ENCODE assay signal across 33 cellular contexts in the genomic region with DNA sequence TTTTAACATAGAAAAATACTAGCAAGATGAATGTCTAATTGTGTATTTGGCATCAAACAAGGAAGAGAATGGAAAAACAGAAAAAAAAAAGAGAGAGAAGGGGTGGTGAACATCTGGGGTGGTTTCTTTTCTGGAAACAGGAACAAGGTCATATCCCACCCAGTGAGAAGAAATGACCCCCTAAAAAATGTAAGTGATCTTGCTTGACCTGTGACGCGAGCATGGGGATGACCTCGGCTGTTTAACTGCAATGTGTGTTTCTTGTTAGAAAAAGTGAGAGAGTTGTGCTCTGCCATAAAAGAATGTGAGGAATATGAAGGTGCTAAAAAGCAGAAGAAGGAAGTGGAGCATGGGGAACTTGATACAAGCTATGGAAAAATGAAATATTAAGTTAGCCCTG.
"Had no signal": no experiment of that assay in that cellular context is flagged by ENCODE, and none has a peak within 500 bp of the region (broad histone marks: within the 10 kb centered on the region; RNA-seq: fewer than 3 reads in every experiment).

No MANE protein-coding gene starts in this region.

- H3K9me3 ChIP-seq: adrenal gland, body of pancreas, colonic mucosa, heart left ventricle had no signal

- H3K36me3 Mint-ChIP-seq: activated CD4-positive, alpha-beta memory T cell treated with anti-CD3 and anti-CD28 coated beads for 36 hours; activated CD8-positive, alpha-beta memory T cell treated with anti-CD3 and anti-CD28 coated beads, Interleukin-2, amount 10 ng/mL, durations not matched to agents 7 days and 5 days; activated naive CD4-positive, alpha-beta T cell treated with anti-CD3 and anti-CD28 coated beads, Interleukin-2, amount 50 U/mL, for 24 hours; activated naive CD8-positive, alpha-beta T cell treated with anti-CD3 and anti-CD28 coated beads for 36 hours had no signal

- H3K27me3 ChIP-seq: adrenal gland, body of pancreas, colonic mucosa, heart left ventricle had no signal

- H3K36me3 ChIP-seq: adrenal gland, colonic mucosa, heart left ventricle, WERI-Rb-1 had no signal

- H3K27me3 Mint-ChIP-seq: activated B cell treated with CpG ODN at 0.5 μM for 24 hours; activated CD4-positive, alpha-beta memory T cell treated with anti-CD3 and anti-CD28 coated beads for 36 hours; activated CD4-positive, alpha-beta T cell treated with anti-CD3 and anti-CD28 coated beads for 36 hours; activated CD4-positive, alpha-beta T cell treated with anti-CD3 and anti-CD28 coated beads, Interleukin-2, amount 10 ng/mL, durations not matched to agents 24 days and 14 days; activated CD8-positive, alpha-beta memory T cell treated with anti-CD3 and anti-CD28 coated beads, Interleukin-2, amount 10 ng/mL, durations not matched to agents 7 days and 5 days; activated naive CD4-positive, alpha-beta T cell treated with anti-CD3 and anti-CD28 coated beads, Interleukin-2, amount 50 U/mL, for 24 hours; activated naive CD8-positive, alpha-beta T cell treated with anti-CD3 and anti-CD28 coated beads for 36 hours; activated naive CD8-positive, alpha-beta T cell treated with anti-CD3 and anti-CD28 coated beads, Interleukin-2, amount 50 U/mL, for 24 hours; T-helper 17 cell had no signal

- DNase-seq: activated B cell treated with CpG ODN at 0.5 μM for 24 hours; activated CD4-positive, alpha-beta memory T cell treated with anti-CD3 and anti-CD28 coated beads for 36 hours; activated CD4-positive, alpha-beta T cell treated with anti-CD3 and anti-CD28 coated beads for 36 hours; activated CD4-positive, alpha-beta T cell treated with anti-CD3 and anti-CD28 coated beads, Interleukin-2, amount 10 ng/mL, durations not matched to agents 24 days and 14 days; activated CD4-positive, CD25-positive, alpha-beta regulatory T cell treated with anti-CD3 and anti-CD28 coated beads, Interleukin-2, amount 50 U/mL, for 72 hours; activated CD8-positive, alpha-beta memory T cell treated with anti-CD3 and anti-CD28 coated beads, Interleukin-2, amount 10 ng/mL, durations not matched to agents 7 days and 5 days; activated CD8-positive, alpha-beta memory T cell treated with anti-CD3 and anti-CD28 coated beads, Interleukin-2, amount 50 U/mL, for 4 hours; activated CD8-positive, alpha-beta T cell treated with anti-CD3 and anti-CD28 coated beads, Interleukin-2, amount 10 ng/mL, durations not matched to agents 7 days and 5 days; activated effector memory CD4-positive, alpha-beta T cell treated with anti-CD3 and anti-CD28 coated beads, Interleukin-2, amount 50 U/mL, for 16 hours; activated naive CD4-positive, alpha-beta T cell treated with anti-CD3 and anti-CD28 coated beads for 36 hours; activated naive CD8-positive, alpha-beta T cell treated with anti-CD3 and anti-CD28 coated beads for 36 hours; activated naive CD8-positive, alpha-beta T cell treated with anti-CD3 and anti-CD28 coated beads, Interleukin-2, amount 50 U/mL, for 24 hours; activated T-cell treated with anti-CD3 and anti-CD28 coated beads, Interleukin-2, amount 50 U/mL, for 1 hour; activated T-cell treated with anti-CD3 and anti-CD28 coated beads, Interleukin-2, amount 50 U/mL, for 48 hours; adrenal gland; amygdala; aorta; body of pancreas; caudate nucleus; colonic mucosa; effector CD8-positive, alpha-beta T cell; foreskin fibroblast; glutamatergic neuron; heart left ventricle; T-helper 1 cell; T-helper 17 cell; T1000; WERI-Rb-1 had no signal

- H3K4me1 Mint-ChIP-seq: activated B cell treated with CpG ODN at 0.5 μM for 24 hours; activated CD4-positive, alpha-beta T cell treated with anti-CD3 and anti-CD28 coated beads for 36 hours; activated CD4-positive, alpha-beta T cell treated with anti-CD3 and anti-CD28 coated beads, Interleukin-2, amount 10 ng/mL, durations not matched to agents 24 days and 14 days; activated CD8-positive, alpha-beta memory T cell treated with anti-CD3 and anti-CD28 coated beads, Interleukin-2, amount 10 ng/mL, durations not matched to agents 7 days and 5 days; activated naive CD4-positive, alpha-beta T cell treated with anti-CD3 and anti-CD28 coated beads, Interleukin-2, amount 50 U/mL, for 24 hours; activated naive CD8-positive, alpha-beta T cell treated with anti-CD3 and anti-CD28 coated beads for 36 hours; activated naive CD8-positive, alpha-beta T cell treated with anti-CD3 and anti-CD28 coated beads, Interleukin-2, amount 50 U/mL, for 24 hours; T-helper 17 cell had no signal

- H3K27ac ChIP-seq: adrenal gland, body of pancreas, colonic mucosa, heart left ventricle, WERI-Rb-1 had no signal

- H3K4me3 Mint-ChIP-seq: activated B cell treated with CpG ODN at 0.5 μM for 24 hours; activated CD4-positive, alpha-beta memory T cell treated with anti-CD3 and anti-CD28 coated beads for 36 hours; activated CD4-positive, alpha-beta T cell treated with anti-CD3 and anti-CD28 coated beads for 36 hours; activated CD4-positive, alpha-beta T cell treated with anti-CD3 and anti-CD28 coated beads, Interleukin-2, amount 10 ng/mL, durations not matched to agents 24 days and 14 days; activated CD8-positive, alpha-beta memory T cell treated with anti-CD3 and anti-CD28 coated beads, Interleukin-2, amount 10 ng/mL, durations not matched to agents 7 days and 5 days; activated CD8-positive, alpha-beta T cell treated with anti-CD3 and anti-CD28 coated beads, Interleukin-2, amount 10 ng/mL, durations not matched to agents 7 days and 5 days; activated naive CD4-positive, alpha-beta T cell treated with anti-CD3 and anti-CD28 coated beads for 36 hours; activated naive CD4-positive, alpha-beta T cell treated with anti-CD3 and anti-CD28 coated beads, Interleukin-2, amount 50 U/mL, for 24 hours; activated naive CD8-positive, alpha-beta T cell treated with anti-CD3 and anti-CD28 coated beads for 36 hours; activated naive CD8-positive, alpha-beta T cell treated with anti-CD3 and anti-CD28 coated beads, Interleukin-2, amount 50 U/mL, for 24 hours; activated T-helper 1 cell treated with anti-CD3 and anti-CD28 coated beads, Interleukin-12 subunit alpha, Interleukin-12 subunit beta, Interleukin-2, Interleukin-4 antibody, amounts not matched to agents 30 ng/mL and 10 ng/mL and 1 ng/mL, durations not matched to agents 14 hours and 24 hours and 36 hours; T-helper 17 cell; T-helper 2 cell treated with Interferon-gamma antibody and Interleukin-4, amounts not matched to agents 5 μg/mL and 100 μg/mL, for 36 hours had no signal

- H3K9me3 Mint-ChIP-seq: activated B cell treated with CpG ODN at 0.5 μM for 24 hours; activated CD4-positive, alpha-beta memory T cell treated with anti-CD3 and anti-CD28 coated beads for 36 hours; activated CD4-positive, alpha-beta T cell treated with anti-CD3 and anti-CD28 coated beads, Interleukin-2, amount 10 ng/mL, durations not matched to agents 24 days and 14 days; activated naive CD4-positive, alpha-beta T cell treated with anti-CD3 and anti-CD28 coated beads for 36 hours; activated naive CD4-positive, alpha-beta T cell treated with anti-CD3 and anti-CD28 coated beads, Interleukin-2, amount 50 U/mL, for 24 hours; activated T-helper 1 cell treated with anti-CD3 and anti-CD28 coated beads, Interleukin-12 subunit alpha, Interleukin-12 subunit beta, Interleukin-2, Interleukin-4 antibody, amounts not matched to agents 30 ng/mL and 10 ng/mL and 1 ng/mL, durations not matched to agents 14 hours and 24 hours and 36 hours; activated T-helper 2 cell treated with anti-CD3 and anti-CD28 coated beads, Interferon-gamma antibody, Interleukin-2, Interleukin-4, amounts not matched to agents 10 μg/mL and 5 μg/mL and 100 μg/mL, durations not matched to agents 14 hours and 24 hours and 36 hours; T-helper 2 cell treated with Interferon-gamma antibody and Interleukin-4, amounts not matched to agents 5 μg/mL and 100 μg/mL, for 36 hours had no signal

- H3K27ac Mint-ChIP-seq: activated B cell treated with CpG ODN at 0.5 μM for 24 hours; activated CD4-positive, alpha-beta memory T cell treated with anti-CD3 and anti-CD28 coated beads for 36 hours; activated CD4-positive, alpha-beta T cell treated with anti-CD3 and anti-CD28 coated beads for 36 hours; activated CD4-positive, alpha-beta T cell treated with anti-CD3 and anti-CD28 coated beads, Interleukin-2, amount 10 ng/mL, durations not matched to agents 24 days and 14 days; activated CD8-positive, alpha-beta memory T cell treated with anti-CD3 and anti-CD28 coated beads, Interleukin-2, amount 10 ng/mL, durations not matched to agents 7 days and 5 days; activated CD8-positive, alpha-beta T cell treated with anti-CD3 and anti-CD28 coated beads, Interleukin-2, amount 10 ng/mL, durations not matched to agents 7 days and 5 days; activated naive CD4-positive, alpha-beta T cell treated with anti-CD3 and anti-CD28 coated beads for 36 hours; activated naive CD4-positive, alpha-beta T cell treated with anti-CD3 and anti-CD28 coated beads, Interleukin-2, amount 50 U/mL, for 24 hours; activated naive CD8-positive, alpha-beta T cell treated with anti-CD3 and anti-CD28 coated beads for 36 hours; activated naive CD8-positive, alpha-beta T cell treated with anti-CD3 and anti-CD28 coated beads, Interleukin-2, amount 50 U/mL, for 24 hours; activated T-helper 1 cell treated with anti-CD3 and anti-CD28 coated beads, Interleukin-12 subunit alpha, Interleukin-12 subunit beta, Interleukin-2, Interleukin-4 antibody, amounts not matched to agents 30 ng/mL and 10 ng/mL and 1 ng/mL, durations not matched to agents 14 hours and 24 hours and 36 hours; activated T-helper 2 cell treated with anti-CD3 and anti-CD28 coated beads, Interferon-gamma antibody, Interleukin-2, Interleukin-4, amounts not matched to agents 10 μg/mL and 5 μg/mL and 100 μg/mL, durations not matched to agents 14 hours and 24 hours and 36 hours; T-helper 17 cell; T-helper 2 cell treated with Interferon-gamma antibody and Interleukin-4, amounts not matched to agents 5 μg/mL and 100 μg/mL, for 36 hours had no signal

- ATAC-seq: activated CD4-positive, alpha-beta T cell treated with anti-CD3 and anti-CD28 coated beads for 36 hours; activated CD8-positive, alpha-beta memory T cell treated with anti-CD3 and anti-CD28 coated beads, Interleukin-2, amount 10 ng/mL, durations not matched to agents 7 days and 5 days; activated CD8-positive, alpha-beta T cell treated with anti-CD3 and anti-CD28 coated beads, Interleukin-2, amount 10 ng/mL, durations not matched to agents 7 days and 5 days; activated naive CD8-positive, alpha-beta T cell treated with anti-CD3 and anti-CD28 coated beads, Interleukin-2, amount 50 U/mL, for 24 hours; body of pancreas; esophagus mucosa; heart left ventricle; T-helper 17 cell had no signal

- H3K4me1 ChIP-seq: adrenal gland, body of pancreas, colonic mucosa, heart left ventricle had no signal

- H3K4me3 ChIP-seq: adrenal gland, body of pancreas, colonic mucosa, heart left ventricle had no signal
